8 cellular contexts compared by ENCODE assay signal in genomic region chr17:49708515-49709161, GRCh38. TPM values are rescaled to one million over a fixed set of nuclear protein-coding genes. Genes with fewer than 3 reads are reported as not detected.
DNase-seq lines count a peak whose midpoint lies in the region; ATAC-seq and TF ChIP-seq lines count a peak whose summit lies in the region.

No MANE protein-coding gene starts in this region.

- no peak overlapping the region for H3K27ac ChIP-seq in endodermal cell (ENCODE audit: low read depth, low read length)
- H3K27ac ChIP-seq in osteoblast (ENCODE audit: low read depth, low read length): peak overlapping the region; percentile 99

- peak overlapping the region; percentile 84 for H2AFZ ChIP-seq in osteoblast (ENCODE audit: low read length)

- peak overlapping the region; percentile 99 for H3K27ac Mint-ChIP-seq in endodermal cell

- peak; percentile 9 to 10 for ATAC-seq in activated CD4-positive, CD25-positive, alpha-beta regulatory T cell treated with anti-CD3 and anti-CD28 coated beads, Interleukin-2, amount 50 U/mL, for 24 hours
- ATAC-seq in GM19324 (IDR thresholded peaks at IDR 0.05; ENCODE audit: low FRiP score, unreplicated experiment) (no peak), HG03280 (IDR thresholded peaks at IDR 0.05; ENCODE audit: unreplicated experiment) (no peak)

- WGBS in endodermal cell (ENCODE audit: insufficient coverage in 1 of 2, insufficient read length in 1 of 2), 2 experiments: 65 to 81% methylated on average over 6 to 14 of the region's 14 CpGs

- TF ChIP-seq CTCF in endodermal cell (conservative IDR thresholded peaks at IDR 0.05) (peak; percentile 15), osteoblast (IDR thresholded peaks at IDR 0.05; ENCODE audit: extremely low read depth, low read depth, low read length) (peak; percentile 8)

- H3K79me2 ChIP-seq in osteoblast (ENCODE audit: insufficient read depth, low read length): peaks cover 22% of the 10 kb centered on the region

- H3K9me3 ChIP-seq in endodermal cell (ENCODE audit: control insufficient read depth, low read length) (no peaks in the 10 kb centered on the region), osteoblast (ENCODE audit: low read depth, low read length) (no peaks in the 10 kb centered on the region)

- H3K4me1 ChIP-seq in endodermal cell (ENCODE audit: control insufficient read depth, insufficient read depth, low read length): no peaks in the 10 kb centered on the region
- peaks cover 18% of the 10 kb centered on the region for H3K4me1 ChIP-seq in osteoblast (ENCODE audit: insufficient read depth, low read length)

- peaks cover 8% of the 10 kb centered on the region for H3K4me1 Mint-ChIP-seq in endodermal cell

- no peak overlapping the region for H3K9ac ChIP-seq in endodermal cell (ENCODE audit: extremely low read depth, low read length, poor library complexity, severe bottlenecking)

- H3K4me2 ChIP-seq in osteoblast (ENCODE audit: insufficient read depth, low read length): peak overlapping the region; percentile 92

- no peaks in the 10 kb centered on the region for H3K9me3 Mint-ChIP-seq in endodermal cell

- H3K36me3 ChIP-seq in endodermal cell (ENCODE audit: control insufficient read depth, insufficient read depth, low read length) (peaks cover 26% of the 10 kb centered on the region), osteoblast (ENCODE audit: insufficient read depth, low read length) (peaks cover 23% of the 10 kb centered on the region)

- no peaks in the 10 kb centered on the region for H3K27me3 Mint-ChIP-seq in endodermal cell (ENCODE audit: insufficient read depth)

- H3K27me3 ChIP-seq in endodermal cell (ENCODE audit: control insufficient read depth, insufficient read depth, low read length, poor library complexity, severe bottlenecking): no peaks in the 10 kb centered on the region
- no peaks in the 10 kb centered on the region for H3K27me3 ChIP-seq in osteoblast (ENCODE audit: insufficient read depth, low read length)

- H4K20me1 ChIP-seq in osteoblast (ENCODE audit: insufficient read depth, low read length): peaks cover 2% of the 10 kb centered on the region

- H3K4me3 Mint-ChIP-seq in endodermal cell: peak overlapping the region; percentile 94

- H3K4me3 ChIP-seq in endodermal cell (ENCODE audit: low read length) (no peak overlapping the region), osteoblast (ENCODE audit: insufficient read depth, low read length) (peak overlapping the region; percentile 91)

- DNase-seq in activated CD4-positive, CD25-positive, alpha-beta regulatory T cell (lab: John Stamatoyannopoulos, UW): no peak
- DNase-seq in SHP77 treated with DMSO at 0.1 percent for 48 hours (lab: John Stamatoyannopoulos, UW): peak; percentile 32
- peak; percentile 70 for DNase-seq in endodermal cell
- DNase-seq in osteoblast (ENCODE audit: insufficient read length, low spot score, missing footprints): no peak
- no peak for DNase-seq in GM03348 (ENCODE audit: low spot score)

- H3K36me3 Mint-ChIP-seq in endodermal cell (ENCODE audit: low read depth): peaks cover 31% of the 10 kb centered on the region

RNA-seq across cellular contexts. Expression of gene SLC35B1, which starts 0.9 kb away (rescaled TPM):
- total RNA-seq in endodermal cell (10 to 100 TPM; 59.4 to 80.5 TPM), osteoblast (43.6 and 48.1 TPM in 2 replicates)
- polyA plus RNA-seq in endodermal cell (2013, experiment 1 of 2): 69.1 TPM
- 55.1 TPM for polyA plus RNA-seq in endodermal cell (2013, experiment 2 of 2)

RNA-seq across cellular contexts. Expression of gene SPOP, which starts 30.7 kb away (rescaled TPM):
- total RNA-seq in endodermal cell (10 to 100 TPM; 39.9 to 41.3 TPM), osteoblast (55.7 and 61.6 TPM in 2 replicates)
- 54.5 TPM for polyA plus RNA-seq in endodermal cell (2013, experiment 1 of 2)
- 42.8 TPM for polyA plus RNA-seq in endodermal cell (2013, experiment 2 of 2)

RNA-seq across cellular contexts. Expression of gene FAM117A, which starts 55.3 kb away (rescaled TPM):
- total RNA-seq in endodermal cell (10 to 100 TPM; 15.4 to 16.8 TPM), osteoblast (5.3 and 8.7 TPM in 2 replicates)
- 23.3 TPM for polyA plus RNA-seq in endodermal cell (2013, experiment 1 of 2)
- 20.1 TPM for polyA plus RNA-seq in endodermal cell (2013, experiment 2 of 2)

Comparison
In these comparisons a context has a peak if more than half of its experiments do, and no peak if none do; other contexts are left out.
1. ATAC-seq: peak in activated CD4-positive, CD25-positive, alpha-beta regulatory T cell treated with anti-CD3 and anti-CD28 coated beads, Interleukin-2, amount 50 U/mL, for 24 hours (2 of 2); none in GM19324 (single experiment) and HG03280 (single experiment).
2. DNase-seq: peak in SHP77 treated with DMSO at 0.1 percent for 48 hours (single experiment) and endodermal cell (single experiment); none in activated CD4-positive, CD25-positive, alpha-beta regulatory T cell (0 of 4), osteoblast (single experiment) and GM03348 (single experiment).